9 cellular contexts compared by ENCODE assay signal in genomic region chr3:161560006-161560637, GRCh38.
DNase-seq lines count a peak whose midpoint lies in the region; ATAC-seq and TF ChIP-seq lines count a peak whose summit lies in the region.
"Had no signal": no experiment of that assay in that cellular context is flagged by ENCODE, and none has a peak within 500 bp of the region (broad histone marks: within the 10 kb centered on the region; RNA-seq: fewer than 3 reads in every experiment).

No MANE protein-coding gene starts in this region.

- H3K27me3 ChIP-seq in brain microvascular endothelial cell (replicated peaks) (no peaks in the 10 kb centered on the region), kidney epithelial cell (ENCODE audit: control insufficient read depth, insufficient read depth, low read length) (no peaks in the 10 kb centered on the region), vagina (no peaks in the 10 kb centered on the region)
- H3K27me3 ChIP-seq: SJSA1 had no signal

- TF ChIP-seq CTCF in brain microvascular endothelial cell (IDR thresholded peaks at IDR 0.05; ENCODE audit: low read depth, low read length, missing control alignments) (peak; percentile 78), kidney epithelial cell (IDR thresholded peaks at IDR 0.05; ENCODE audit: insufficient read depth, low read length, poor library complexity, severe bottlenecking) (peak; percentile 73), vagina (IDR thresholded peaks at IDR 0.05) (peak in 2 of 3 experiments; percentile 35 to 47)

- H3K4me1 ChIP-seq in vagina: no peaks in the 10 kb centered on the region
- H3K4me1 ChIP-seq: SJSA1 had no signal

- no peaks in the 10 kb centered on the region for H3K9me3 ChIP-seq in vagina
- H3K9me3 ChIP-seq: SJSA1 had no signal

- no peaks in the 10 kb centered on the region for H3K36me3 ChIP-seq in brain microvascular endothelial cell (replicated peaks)
- no peaks in the 10 kb centered on the region for H3K36me3 ChIP-seq in kidney epithelial cell (ENCODE audit: control insufficient read depth, insufficient read depth, low read length)
- no peaks in the 10 kb centered on the region for H3K36me3 ChIP-seq in vagina
- H3K36me3 ChIP-seq: SJSA1 had no signal

- ATAC-seq in GM21723 (IDR thresholded peaks at IDR 0.05; ENCODE audit: unreplicated experiment): peak; percentile 50
- no peak for ATAC-seq in HG03571 (IDR thresholded peaks at IDR 0.05; ENCODE audit: unreplicated experiment)
- no peak for ATAC-seq in HG02870 (IDR thresholded peaks at IDR 0.05; ENCODE audit: unreplicated experiment)

- TF ChIP-seq POLR2A in vagina (IDR thresholded peaks at IDR 0.05): no peak

- DNase-seq in DMS 273 (lab: John Stamatoyannopoulos, UW; ENCODE audit: unreplicated experiment) (peak; percentile 81), NCI-H446 (lab: John Stamatoyannopoulos, UW) (peak; percentile 29 to 50), brain microvascular endothelial cell (peak; percentile 52), kidney epithelial cell (ENCODE audit: low read depth) (no peak), vagina (ENCODE audit: extremely low spot score in 2 of 2) (no peak)

- H3K27ac ChIP-seq in brain microvascular endothelial cell (no peak overlapping the region), vagina (no peak overlapping the region)
- H3K27ac ChIP-seq: SJSA1 had no signal

- intact Hi-C loops in vagina (cut with DNase I): no loop called here

- in situ Hi-C loops in brain microvascular endothelial cell (cut with HindIII; ENCODE audit: low pct_ligation_motif_present, low sequenced_read_pairs): no loop called here

- H3K4me3 ChIP-seq in brain microvascular endothelial cell (ENCODE audit: low read depth, low read length) (no peak overlapping the region), kidney epithelial cell (ENCODE audit: low read depth, low read length) (no peak overlapping the region), vagina (no peak overlapping the region)
- H3K4me3 ChIP-seq: SJSA1 had no signal

Comparison
In these comparisons a context has a peak if more than half of its experiments do, and no peak if none do; other contexts are left out.
1. DNase-seq: peak in DMS 273 (single experiment), NCI-H446 (2 of 2) and brain microvascular endothelial cell (single experiment); none in kidney epithelial cell (single experiment) and vagina (0 of 2).
2. Peak in every context shown above with its lines, with median percentiles within 50 percentile points of each other: CTCF ChIP-seq.